In genomic region chr16:1157639-1158455, GRCh38 we compare ENCODE assay signal across 15 cellular contexts. TPM values are rescaled to one million over a fixed set of nuclear protein-coding genes. Genes with fewer than 3 reads are reported as not detected.
DNase-seq lines count a peak whose midpoint lies in the region; ATAC-seq and TF ChIP-seq lines count a peak whose summit lies in the region.
"Had no signal": no experiment of that assay in that cellular context is flagged by ENCODE, and none has a peak within 500 bp of the region (broad histone marks: within the 10 kb centered on the region; RNA-seq: fewer than 3 reads in every experiment).

No MANE protein-coding gene starts in this region.

- H3K27me3 ChIP-seq in esophagus (ENCODE audit: control insufficient read depth in 1 of 2, insufficient read depth in 2 of 2, low read length in 2 of 2), result peaks cover 0 to 24% of the 10 kb centered on the region in 2 donors
- H3K27me3 ChIP-seq in mucosa of rectum (ENCODE audit: control insufficient read depth in 2 of 2, insufficient read depth in 2 of 2, low read length in 2 of 2), result peaks cover 15 to 41% of the 10 kb centered on the region in 2 donors
- no peaks in the 10 kb centered on the region for H3K27me3 ChIP-seq in testis

- intact Hi-C loops in testis (cut with DNase I; ENCODE audit: low total_unique reads), result no loop called here

- H3K9me3 ChIP-seq in esophagus (ENCODE audit: control insufficient read depth in 2 of 2, insufficient read depth in 1 of 2, low read depth in 1 of 2, low read length in 1 of 2), result no peaks in the 10 kb centered on the region
- H3K9me3 ChIP-seq in mucosa of rectum (ENCODE audit: control insufficient read depth in 2 of 2, low read length in 2 of 2), result no peaks in the 10 kb centered on the region
- no peaks in the 10 kb centered on the region for H3K9me3 ChIP-seq in testis

- ATAC-seq in HG03460 (IDR thresholded peaks at IDR 0.05; ENCODE audit: unreplicated experiment) (no peak), GM18517 (IDR thresholded peaks at IDR 0.05; ENCODE audit: unreplicated experiment) (no peak)
- ATAC-seq: effector memory CD8-positive, alpha-beta T cell had no signal

- DNase-seq in testis, result no peak
- DNase-seq in T-helper 2 cell, result no peak
- DNase-seq in stimulated activated naive CD4-positive, alpha-beta T cell (lab: John Stamatoyannopoulos, UW), result no peak
- DNase-seq: activated naive CD4-positive, alpha-beta T cell treated with anti-CD3 and anti-CD28 coated beads, Interleukin-2, amount 50 U/mL, for 16 hours; effector memory CD8-positive, alpha-beta T cell; NCI-H1092 treated with DMSO at 0.1 percent for 48 hours; NCI-H2029 treated with DMSO at 0.1 percent for 48 hours; NCI-H446 treated with DMSO at 0.1 percent for 48 hours had no signal

- H3K4me3 ChIP-seq in esophagus (ENCODE audit: low read depth in 1 of 2, low read length in 2 of 2) (no peak overlapping the region), mucosa of rectum (ENCODE audit: low read length in 2 of 2) (no peak overlapping the region), testis (no peak overlapping the region)
- H3K4me3 ChIP-seq: lung had no signal

- no peak for TF ChIP-seq POLR2A in testis (IDR thresholded peaks at IDR 0.05)

- WGBS in esophagus, 2 donors, result 74 to 81% methylated on average over 40 of the region's 40 CpGs
- WGBS in testis, 2 donors, result 38% methylated on average over 38 of the region's 40 CpGs; no CpG with 5 or more reads in 1 of the 2 donors

- H3K36me3 ChIP-seq in esophagus (ENCODE audit: control insufficient read depth in 2 of 2, insufficient read depth in 2 of 2, low read length in 1 of 2), result no peaks in the 10 kb centered on the region
- no peaks in the 10 kb centered on the region for H3K36me3 ChIP-seq in mucosa of rectum (ENCODE audit: control insufficient read depth in 2 of 2, insufficient read depth in 2 of 2, low read length in 2 of 2)
- no peaks in the 10 kb centered on the region for H3K36me3 ChIP-seq in testis (ENCODE audit: low read depth, missing control alignments)

- H3K27ac ChIP-seq in esophagus (ENCODE audit: low read depth in 2 of 2, low read length in 1 of 2) (peak overlapping the region; percentile 58 to 67), mucosa of rectum (ENCODE audit: low read depth in 2 of 2, low read length in 2 of 2) (peak overlapping the region; percentile 39 to 56), testis (peak overlapping the region; percentile 77 to 86)

- H3K9ac ChIP-seq in mucosa of rectum (ENCODE audit: low read depth in 1 of 2, low read length in 2 of 2), result no peak overlapping the region

- H3K4me1 ChIP-seq in esophagus (ENCODE audit: control insufficient read depth in 2 of 2, insufficient read depth in 2 of 2, low read length in 1 of 2) (peaks cover 10 to 11% of the 10 kb centered on the region in 2 donors), mucosa of rectum (ENCODE audit: control insufficient read depth in 2 of 2, insufficient read depth in 2 of 2, low read length in 2 of 2) (peaks cover 3 to 11% of the 10 kb centered on the region in 2 donors), testis (peaks cover 53% of the 10 kb centered on the region)

- TF ChIP-seq RAD21 in Ishikawa (IDR thresholded peaks at IDR 0.05; ENCODE audit: low read depth), result no peak

- TF ChIP-seq EP300 in Ishikawa (IDR thresholded peaks at IDR 0.05; ENCODE audit: borderline replicate concordance), result no peak

- TF ChIP-seq CTCF in testis (IDR thresholded peaks at IDR 0.05), result no peak

TF ChIP-seq in Ishikawa, 13 proteins besides CTCF, POLR2A, EP300 and RAD21:
- 0 out of 2 replicates have a peak, but pooled peaks have one; percentile 18 for TF ChIP-seq ZBTB7A (IDR thresholded peaks at IDR 0.05; ENCODE audit: low read depth)
- no peak for TF ChIP-seq CREB1 (IDR thresholded peaks at IDR 0.05; ENCODE audit: low read depth)

RNA-seq across cellular contexts. Expression of gene CACNA1H, which starts 4.9 kb away (rescaled TPM):
- polyA plus RNA-seq in esophagus (1 to 10 TPM; 6.4 to 6.5 TPM), testis (ENCODE audit: insufficient read depth, low read depth, low replicate concordance) (41.1 TPM)
- total RNA-seq in testis, result 10 to 100 TPM; 55.9 to 69.0 TPM
- total RNA-seq: LHCN-M2 had no signal
